In genomic region chr2:48322251-48322650, GRCh38 we compare ENCODE assay signal across 1 cellular context.
TF ChIP-seq lines count a peak whose summit lies in the region.

No MANE protein-coding gene starts in this region.

TF ChIP-seq in H1, 55 proteins besides CTCF, POLR2A, EP300 and RAD21:
- TF ChIP-seq BACH1 (IDR thresholded peaks at IDR 0.05; ENCODE audit: low read length), result no peak
- no peak for TF ChIP-seq NRF1 (IDR thresholded peaks at IDR 0.05; ENCODE audit: low read depth, low read length)
- TF ChIP-seq POLR2AphosphoS5 (IDR thresholded peaks at IDR 0.05; ENCODE audit: low read depth, low read length), result no peak
- TF ChIP-seq RBBP5 (IDR thresholded peaks at IDR 0.05; ENCODE audit: borderline replicate concordance, low read depth, low read length), result no peak
- no peak for TF ChIP-seq SIN3A (conservative IDR thresholded peaks at IDR 0.05 in 1 of 2, IDR thresholded peaks at IDR 0.05 in 1 of 2; ENCODE audit: low read depth in 1 of 2, low read length in 2 of 2)
- no peak for TF ChIP-seq CHD7 (IDR thresholded peaks at IDR 0.05; ENCODE audit: insufficient replicate concordance, low read length)
TF ChIP-seq in H1: peak in this region for 0.
